ENCODE assay signal across 10 cellular contexts in genomic region chr16:19372541-19372940, GRCh38. TPM values are rescaled to one million over a fixed set of nuclear protein-coding genes. Genes with fewer than 3 reads are reported as not detected.
"Had no signal": no experiment of that assay in that cellular context is flagged by ENCODE, and none has a peak within 500 bp of the region (broad histone marks: within the 10 kb centered on the region; RNA-seq: fewer than 3 reads in every experiment).

No MANE protein-coding gene starts in this region.

RNA-seq across cellular contexts. Expression of gene TMC5, which starts 45.1 kb away (rescaled TPM):
- total RNA-seq: activated B cell treated with CpG ODN at 0.5 μM for 24 hours; activated CD4-positive, alpha-beta memory T cell treated with anti-CD3 and anti-CD28 coated beads for 36 hours; activated CD4-positive, alpha-beta T cell treated with anti-CD3 and anti-CD28 coated beads for 36 hours; activated CD4-positive, alpha-beta T cell treated with anti-CD3 and anti-CD28 coated beads, Interleukin-2, amount 10 ng/mL, durations not matched to agents 24 days and 14 days; activated CD4-positive, alpha-beta T cell treated with anti-CD3 and anti-CD28 coated beads, Interleukin-2, amount 10 ng/mL, durations not matched to agents 7 days and 5 days; activated CD8-positive, alpha-beta memory T cell treated with anti-CD3 and anti-CD28 coated beads for 36 hours; activated CD8-positive, alpha-beta T cell treated with anti-CD3 and anti-CD28 coated beads for 36 hours; activated CD8-positive, alpha-beta T cell treated with anti-CD3 and anti-CD28 coated beads, Interleukin-2, amount 10 ng/mL, durations not matched to agents 7 days and 5 days; T-helper 1 cell treated with Interleukin-12 subunit alpha and Interleukin-12 subunit beta and Interleukin-4 antibody, amounts not matched to agents 30 ng/mL and 1 ng/mL, for 36 hours; T-helper 2 cell treated with Interferon-gamma antibody and Interleukin-4, amounts not matched to agents 100 ng/mL and 5 ng/mL, for 36 hours had no signal
